Comparison of ENCODE assay signal across 1 cellular context in the genomic region with DNA sequence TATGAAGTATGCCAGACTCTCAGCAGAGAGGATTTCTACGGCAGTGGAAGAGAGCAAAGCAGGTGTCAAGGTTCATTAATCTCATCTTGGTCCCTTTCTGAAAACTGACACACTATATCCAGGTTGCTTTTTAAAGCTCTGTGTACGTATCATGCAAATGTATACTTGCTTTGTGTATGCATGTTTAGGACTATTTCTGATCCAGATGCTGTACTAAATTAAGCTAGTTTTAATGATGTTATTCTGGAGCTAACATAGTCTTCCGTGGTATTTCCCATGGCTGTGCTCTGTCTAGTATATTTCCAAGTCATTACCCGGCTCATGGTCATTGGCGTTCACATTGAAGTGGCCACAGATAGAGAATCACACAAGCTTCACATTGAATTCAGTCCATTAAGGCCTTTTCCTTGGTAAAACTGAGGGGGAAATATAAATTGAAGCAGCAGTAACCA.
TF ChIP-seq lines count a peak whose summit lies in the region.

No MANE protein-coding gene starts in this region.

TF ChIP-seq in SK-N-SH treated with all-trans-retinoic acid at 6 μM for 48 hours, 23 proteins besides CTCF, POLR2A, EP300 and RAD21 (continued from another document):
- TF ChIP-seq, protein P1, sequence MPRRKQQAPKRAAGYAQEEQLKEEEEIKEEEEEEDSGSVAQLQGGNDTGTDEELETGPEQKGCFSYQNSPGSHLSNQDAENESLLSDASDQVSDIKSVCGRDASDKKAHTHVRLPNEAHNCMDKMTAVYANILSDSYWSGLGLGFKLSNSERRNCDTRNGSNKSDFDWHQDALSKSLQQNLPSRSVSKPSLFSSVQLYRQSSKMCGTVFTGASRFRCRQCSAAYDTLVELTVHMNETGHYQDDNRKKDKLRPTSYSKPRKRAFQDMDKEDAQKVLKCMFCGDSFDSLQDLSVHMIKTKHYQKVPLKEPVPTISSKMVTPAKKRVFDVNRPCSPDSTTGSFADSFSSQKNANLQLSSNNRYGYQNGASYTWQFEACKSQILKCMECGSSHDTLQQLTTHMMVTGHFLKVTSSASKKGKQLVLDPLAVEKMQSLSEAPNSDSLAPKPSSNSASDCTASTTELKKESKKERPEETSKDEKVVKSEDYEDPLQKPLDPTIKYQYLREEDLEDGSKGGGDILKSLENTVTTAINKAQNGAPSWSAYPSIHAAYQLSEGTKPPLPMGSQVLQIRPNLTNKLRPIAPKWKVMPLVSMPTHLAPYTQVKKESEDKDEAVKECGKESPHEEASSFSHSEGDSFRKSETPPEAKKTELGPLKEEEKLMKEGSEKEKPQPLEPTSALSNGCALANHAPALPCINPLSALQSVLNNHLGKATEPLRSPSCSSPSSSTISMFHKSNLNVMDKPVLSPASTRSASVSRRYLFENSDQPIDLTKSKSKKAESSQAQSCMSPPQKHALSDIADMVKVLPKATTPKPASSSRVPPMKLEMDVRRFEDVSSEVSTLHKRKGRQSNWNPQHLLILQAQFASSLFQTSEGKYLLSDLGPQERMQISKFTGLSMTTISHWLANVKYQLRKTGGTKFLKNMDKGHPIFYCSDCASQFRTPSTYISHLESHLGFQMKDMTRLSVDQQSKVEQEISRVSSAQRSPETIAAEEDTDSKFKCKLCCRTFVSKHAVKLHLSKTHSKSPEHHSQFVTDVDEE (CRISPR knock-in tag; IDR thresholded peaks at IDR 0.05): no peak
- no peak for TF ChIP-seq ISL1 (CRISPR knock-in tag; IDR thresholded peaks at IDR 0.05)
- TF ChIP-seq, protein P2, sequence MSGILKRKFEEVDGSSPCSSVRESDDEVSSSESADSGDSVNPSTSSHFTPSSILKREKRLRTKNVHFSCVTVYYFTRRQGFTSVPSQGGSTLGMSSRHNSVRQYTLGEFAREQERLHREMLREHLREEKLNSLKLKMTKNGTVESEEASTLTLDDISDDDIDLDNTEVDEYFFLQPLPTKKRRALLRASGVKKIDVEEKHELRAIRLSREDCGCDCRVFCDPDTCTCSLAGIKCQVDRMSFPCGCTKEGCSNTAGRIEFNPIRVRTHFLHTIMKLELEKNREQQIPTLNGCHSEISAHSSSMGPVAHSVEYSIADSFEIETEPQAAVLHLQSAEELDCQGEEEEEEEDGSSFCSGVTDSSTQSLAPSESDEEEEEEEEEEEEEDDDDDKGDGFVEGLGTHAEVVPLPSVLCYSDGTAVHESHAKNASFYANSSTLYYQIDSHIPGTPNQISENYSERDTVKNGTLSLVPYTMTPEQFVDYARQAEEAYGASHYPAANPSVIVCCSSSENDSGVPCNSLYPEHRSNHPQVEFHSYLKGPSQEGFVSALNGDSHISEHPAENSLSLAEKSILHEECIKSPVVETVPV (CRISPR knock-in tag; IDR thresholded peaks at IDR 0.05): no peak
- TF ChIP-seq ZNF70 (CRISPR knock-in tag; IDR thresholded peaks at IDR 0.05): no peak
